ENCODE assay signal across 13 cellular contexts in genomic region chr4:99921174-99921573, GRCh38.
"Had no signal": no experiment of that assay in that cellular context is flagged by ENCODE, and none has a peak within 500 bp of the region (broad histone marks: within the 10 kb centered on the region; RNA-seq: fewer than 3 reads in every experiment).

No MANE protein-coding gene starts in this region.

- H3K4me3 ChIP-seq: cardiac muscle cell, left lung had no signal

- H3K27ac ChIP-seq: cardiac muscle cell, left lung, parathyroid adenoma had no signal

- DNase-seq: activated CD8-positive, alpha-beta memory T cell treated with anti-CD3 and anti-CD28 coated beads, Interleukin-2, amount 50 U/mL, for 4 hours; activated effector memory CD4-positive, alpha-beta T cell treated with Interleukin-2 at 50 U/mL for 16 hours; hypothalamus; kidney; left lung; mammary epithelial cell; SIG-M5; stimulated activated CD4-positive, alpha-beta T cell treated with anti-CD3 and anti-CD28 coated beads, Interleukin-12 subunit alpha, Interleukin-12 subunit beta, amount 100 ng/mL, for 4 hours; stimulated activated CD4-positive, alpha-beta T cell treated with anti-CD3 and anti-CD28 coated beads, Interleukin-2, amount 100 ng/mL, for 24 hours had no signal

- H3K9me3 Mint-ChIP-seq: WTC11 had no signal

- H2AFZ ChIP-seq: parathyroid adenoma had no signal

- H3K4me1 ChIP-seq: left lung, parathyroid adenoma had no signal

- H3K4me3 Mint-ChIP-seq: WTC11 had no signal

- ATAC-seq: esophagus mucosa, left lung, WTC11 had no signal

- H3K4me1 Mint-ChIP-seq: WTC11 had no signal

- H3K27ac Mint-ChIP-seq: WTC11 had no signal

- H3K27me3 ChIP-seq: cardiac muscle cell, left lung had no signal
